1 cellular context compared by ENCODE assay signal in the genomic region with DNA sequence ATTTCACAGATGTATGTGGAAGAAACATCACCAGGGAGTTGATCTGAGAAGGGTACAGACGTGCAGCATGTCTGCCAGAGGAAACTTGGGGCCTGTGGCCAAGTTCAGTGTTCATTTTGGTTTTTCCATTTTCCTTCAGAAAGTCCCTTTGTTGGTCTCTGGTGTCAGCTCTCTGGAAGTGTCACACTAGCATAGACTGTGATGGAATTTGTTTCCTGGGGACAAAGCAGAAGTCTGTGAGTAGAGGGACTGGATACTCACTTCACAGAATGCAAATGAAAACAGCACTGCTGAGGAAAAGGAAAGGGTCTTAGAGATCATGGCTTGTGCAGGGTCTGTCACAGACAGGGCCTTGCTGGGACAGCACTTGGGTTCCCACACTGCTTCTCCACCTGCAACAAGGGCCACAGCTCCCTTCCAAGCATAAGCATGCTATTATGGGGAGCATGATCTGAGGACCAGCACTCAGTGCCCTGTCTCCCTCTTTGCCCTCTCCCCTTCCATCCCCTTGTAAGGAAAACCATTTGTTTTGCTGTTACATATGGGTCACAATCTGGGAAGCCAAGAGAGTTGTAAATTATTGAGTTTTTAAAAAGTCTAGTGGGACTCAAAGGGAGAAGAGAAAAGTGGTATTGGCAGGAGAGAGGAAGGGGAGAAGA.
TF ChIP-seq lines count a peak whose summit lies in the region.

No MANE protein-coding gene starts in this region.

TF ChIP-seq in GM23338, 12 proteins besides CTCF, POLR2A, EP300 and RAD21:
- TF ChIP-seq ZNF114 (CRISPR knock-in tag; IDR thresholded peaks at IDR 0.05) (no peak), EZH2phosphoT487 (IDR thresholded peaks at IDR 0.05; ENCODE audit: unreplicated experiment) (no peak), NANOG (IDR thresholded peaks at IDR 0.05; ENCODE audit: borderline replicate concordance) (no peak), EZH2 (IDR thresholded peaks at IDR 0.05; ENCODE audit: low read depth, unreplicated experiment) (no peak), ZNF331 (CRISPR knock-in tag; IDR thresholded peaks at IDR 0.05; ENCODE audit: low read depth) (no peak), CREB1 (CRISPR knock-in tag; IDR thresholded peaks at IDR 0.05; ENCODE audit: low read depth) (no peak), POLR2AphosphoS5 (IDR thresholded peaks at IDR 0.05; ENCODE audit: low read depth) (no peak), JUNB (IDR thresholded peaks at IDR 0.05; ENCODE audit: unreplicated experiment) (no peak), STAT1 (IDR thresholded peaks at IDR 0.05; ENCODE audit: unreplicated experiment) (no peak)
- TF ChIP-seq, protein P1, sequence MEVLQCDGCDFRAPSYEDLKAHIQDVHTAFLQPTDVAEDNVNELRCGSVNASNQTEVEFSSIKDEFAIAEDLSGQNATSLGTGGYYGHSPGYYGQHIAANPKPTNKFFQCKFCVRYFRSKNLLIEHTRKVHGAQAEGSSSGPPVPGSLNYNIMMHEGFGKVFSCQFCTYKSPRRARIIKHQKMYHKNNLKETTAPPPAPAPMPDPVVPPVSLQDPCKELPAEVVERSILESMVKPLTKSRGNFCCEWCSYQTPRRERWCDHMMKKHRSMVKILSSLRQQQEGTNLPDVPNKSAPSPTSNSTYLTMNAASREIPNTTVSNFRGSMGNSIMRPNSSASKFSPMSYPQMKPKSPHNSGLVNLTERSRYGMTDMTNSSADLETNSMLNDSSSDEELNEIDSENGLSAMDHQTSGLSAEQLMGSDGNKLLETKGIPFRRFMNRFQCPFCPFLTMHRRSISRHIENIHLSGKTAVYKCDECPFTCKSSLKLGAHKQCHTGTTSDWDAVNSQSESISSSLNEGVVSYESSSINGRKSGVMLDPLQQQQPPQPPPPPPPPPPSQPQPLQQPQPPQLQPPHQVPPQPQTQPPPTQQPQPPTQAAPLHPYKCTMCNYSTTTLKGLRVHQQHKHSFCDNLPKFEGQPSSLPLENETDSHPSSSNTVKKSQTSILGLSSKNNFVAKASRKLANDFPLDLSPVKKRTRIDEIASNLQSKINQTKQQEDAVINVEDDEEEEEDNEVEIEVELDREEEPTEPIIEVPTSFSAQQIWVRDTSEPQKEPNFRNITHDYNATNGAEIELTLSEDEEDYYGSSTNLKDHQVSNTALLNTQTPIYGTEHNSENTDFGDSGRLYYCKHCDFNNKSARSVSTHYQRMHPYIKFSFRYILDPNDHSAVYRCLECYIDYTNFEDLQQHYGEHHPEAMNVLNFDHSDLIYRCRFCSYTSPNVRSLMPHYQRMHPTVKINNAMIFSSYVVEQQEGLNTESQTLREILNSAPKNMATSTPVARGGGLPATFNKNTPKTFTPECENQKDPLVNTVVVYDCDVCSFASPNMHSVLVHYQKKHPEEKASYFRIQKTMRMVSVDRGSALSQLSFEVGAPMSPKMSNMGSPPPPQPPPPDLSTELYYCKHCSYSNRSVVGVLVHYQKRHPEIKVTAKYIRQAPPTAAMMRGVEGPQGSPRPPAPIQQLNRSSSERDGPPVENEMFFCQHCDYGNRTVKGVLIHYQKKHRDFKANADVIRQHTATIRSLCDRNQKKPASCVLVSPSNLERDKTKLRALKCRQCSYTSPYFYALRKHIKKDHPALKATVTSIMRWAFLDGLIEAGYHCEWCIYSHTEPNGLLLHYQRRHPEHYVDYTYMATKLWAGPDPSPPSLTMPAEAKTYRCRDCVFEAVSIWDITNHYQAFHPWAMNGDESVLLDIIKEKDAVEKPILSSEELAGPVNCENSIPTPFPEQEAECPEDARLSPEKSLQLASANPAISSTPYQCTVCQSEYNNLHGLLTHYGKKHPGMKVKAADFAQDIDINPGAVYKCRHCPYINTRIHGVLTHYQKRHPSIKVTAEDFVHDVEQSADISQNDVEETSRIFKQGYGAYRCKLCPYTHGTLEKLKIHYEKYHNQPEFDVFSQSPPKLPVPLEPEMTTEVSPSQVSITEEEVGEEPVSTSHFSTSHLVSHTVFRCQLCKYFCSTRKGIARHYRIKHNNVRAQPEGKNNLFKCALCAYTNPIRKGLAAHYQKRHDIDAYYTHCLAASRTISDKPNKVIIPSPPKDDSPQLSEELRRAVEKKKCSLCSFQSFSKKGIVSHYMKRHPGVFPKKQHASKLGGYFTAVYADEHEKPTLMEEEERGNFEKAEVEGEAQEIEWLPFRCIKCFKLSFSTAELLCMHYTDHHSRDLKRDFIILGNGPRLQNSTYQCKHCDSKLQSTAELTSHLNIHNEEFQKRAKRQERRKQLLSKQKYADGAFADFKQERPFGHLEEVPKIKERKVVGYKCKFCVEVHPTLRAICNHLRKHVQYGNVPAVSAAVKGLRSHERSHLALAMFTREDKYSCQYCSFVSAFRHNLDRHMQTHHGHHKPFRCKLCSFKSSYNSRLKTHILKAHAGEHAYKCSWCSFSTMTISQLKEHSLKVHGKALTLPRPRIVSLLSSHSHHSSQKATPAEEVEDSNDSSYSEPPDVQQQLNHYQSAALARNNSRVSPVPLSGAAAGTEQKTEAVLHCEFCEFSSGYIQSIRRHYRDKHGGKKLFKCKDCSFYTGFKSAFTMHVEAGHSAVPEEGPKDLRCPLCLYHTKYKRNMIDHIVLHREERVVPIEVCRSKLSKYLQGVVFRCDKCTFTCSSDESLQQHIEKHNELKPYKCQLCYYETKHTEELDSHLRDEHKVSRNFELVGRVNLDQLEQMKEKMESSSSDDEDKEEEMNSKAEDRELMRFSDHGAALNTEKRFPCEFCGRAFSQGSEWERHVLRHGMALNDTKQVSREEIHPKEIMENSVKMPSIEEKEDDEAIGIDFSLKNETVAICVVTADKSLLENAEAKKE (CRISPR knock-in tag; IDR thresholded peaks at IDR 0.05): no peak
- TF ChIP-seq, protein P2, sequence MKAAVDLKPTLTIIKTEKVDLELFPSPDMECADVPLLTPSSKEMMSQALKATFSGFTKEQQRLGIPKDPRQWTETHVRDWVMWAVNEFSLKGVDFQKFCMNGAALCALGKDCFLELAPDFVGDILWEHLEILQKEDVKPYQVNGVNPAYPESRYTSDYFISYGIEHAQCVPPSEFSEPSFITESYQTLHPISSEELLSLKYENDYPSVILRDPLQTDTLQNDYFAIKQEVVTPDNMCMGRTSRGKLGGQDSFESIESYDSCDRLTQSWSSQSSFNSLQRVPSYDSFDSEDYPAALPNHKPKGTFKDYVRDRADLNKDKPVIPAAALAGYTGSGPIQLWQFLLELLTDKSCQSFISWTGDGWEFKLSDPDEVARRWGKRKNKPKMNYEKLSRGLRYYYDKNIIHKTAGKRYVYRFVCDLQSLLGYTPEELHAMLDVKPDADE (IDR thresholded peaks at IDR 0.05): no peak
- TF ChIP-seq, protein P3, sequence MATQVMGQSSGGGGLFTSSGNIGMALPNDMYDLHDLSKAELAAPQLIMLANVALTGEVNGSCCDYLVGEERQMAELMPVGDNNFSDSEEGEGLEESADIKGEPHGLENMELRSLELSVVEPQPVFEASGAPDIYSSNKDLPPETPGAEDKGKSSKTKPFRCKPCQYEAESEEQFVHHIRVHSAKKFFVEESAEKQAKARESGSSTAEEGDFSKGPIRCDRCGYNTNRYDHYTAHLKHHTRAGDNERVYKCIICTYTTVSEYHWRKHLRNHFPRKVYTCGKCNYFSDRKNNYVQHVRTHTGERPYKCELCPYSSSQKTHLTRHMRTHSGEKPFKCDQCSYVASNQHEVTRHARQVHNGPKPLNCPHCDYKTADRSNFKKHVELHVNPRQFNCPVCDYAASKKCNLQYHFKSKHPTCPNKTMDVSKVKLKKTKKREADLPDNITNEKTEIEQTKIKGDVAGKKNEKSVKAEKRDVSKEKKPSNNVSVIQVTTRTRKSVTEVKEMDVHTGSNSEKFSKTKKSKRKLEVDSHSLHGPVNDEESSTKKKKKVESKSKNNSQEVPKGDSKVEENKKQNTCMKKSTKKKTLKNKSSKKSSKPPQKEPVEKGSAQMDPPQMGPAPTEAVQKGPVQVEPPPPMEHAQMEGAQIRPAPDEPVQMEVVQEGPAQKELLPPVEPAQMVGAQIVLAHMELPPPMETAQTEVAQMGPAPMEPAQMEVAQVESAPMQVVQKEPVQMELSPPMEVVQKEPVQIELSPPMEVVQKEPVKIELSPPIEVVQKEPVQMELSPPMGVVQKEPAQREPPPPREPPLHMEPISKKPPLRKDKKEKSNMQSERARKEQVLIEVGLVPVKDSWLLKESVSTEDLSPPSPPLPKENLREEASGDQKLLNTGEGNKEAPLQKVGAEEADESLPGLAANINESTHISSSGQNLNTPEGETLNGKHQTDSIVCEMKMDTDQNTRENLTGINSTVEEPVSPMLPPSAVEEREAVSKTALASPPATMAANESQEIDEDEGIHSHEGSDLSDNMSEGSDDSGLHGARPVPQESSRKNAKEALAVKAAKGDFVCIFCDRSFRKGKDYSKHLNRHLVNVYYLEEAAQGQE (IDR thresholded peaks at IDR 0.05; ENCODE audit: unreplicated experiment): no peak
